ENCODE assay signal across 11 cellular contexts in the genomic region with DNA sequence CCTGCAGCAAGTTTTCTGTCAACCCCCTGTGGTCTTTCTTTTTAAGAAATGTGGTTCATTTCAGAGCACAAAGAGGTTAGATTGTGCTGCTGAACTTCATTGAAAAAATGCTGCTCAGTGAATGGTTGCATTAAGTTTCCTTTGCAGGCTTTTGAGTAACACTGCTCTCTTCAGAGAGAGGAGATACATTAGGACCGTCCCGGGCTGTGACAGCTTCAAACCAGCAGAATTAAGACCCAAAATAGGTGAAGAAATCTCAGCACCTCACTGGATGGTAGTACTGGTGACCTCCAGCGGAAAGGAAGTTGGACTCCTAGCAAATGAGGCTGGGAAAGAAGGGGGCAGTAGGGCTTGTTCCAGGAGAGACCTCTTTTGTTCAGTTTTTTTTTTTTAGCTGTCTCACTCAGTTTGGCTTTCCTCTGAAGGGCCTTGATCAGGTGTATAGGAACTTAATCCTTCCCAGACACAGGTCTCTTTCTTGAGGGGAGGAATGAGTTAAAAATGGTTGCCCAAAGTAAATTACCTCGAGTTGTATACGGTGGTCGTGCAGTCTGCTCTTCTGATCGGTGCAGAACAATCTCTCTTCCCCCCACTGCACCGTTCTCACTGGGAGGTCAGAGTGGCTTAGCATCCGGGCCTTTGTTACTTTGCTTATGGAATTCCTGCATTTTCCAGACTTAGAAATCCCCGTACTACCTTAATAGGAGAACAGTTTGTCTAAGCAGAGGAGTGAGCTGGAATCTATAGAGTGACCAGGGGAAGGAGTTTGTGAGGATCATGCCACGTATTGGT.
DNase-seq lines count a peak whose midpoint lies in the region; TF ChIP-seq lines count a peak whose summit lies in the region.
"Had no signal": no experiment of that assay in that cellular context is flagged by ENCODE, and none has a peak within 500 bp of the region (broad histone marks: within the 10 kb centered on the region; RNA-seq: fewer than 3 reads in every experiment).

No MANE protein-coding gene starts in this region.

- peaks cover 15% of the 10 kb centered on the region for H3K4me1 Mint-ChIP-seq in T-helper 2 cell treated with Interferon-gamma antibody and Interleukin-4, amounts not matched to agents 5 μg/mL and 100 μg/mL, for 36 hours (ENCODE audit: low read depth)

- H3K27ac ChIP-seq in subcutaneous abdominal adipose tissue (ENCODE audit: low read depth, low read length), result peak overlapping the region; percentile 82
- H3K27ac ChIP-seq: HL-60 had no signal

- DNase-seq in HFF-Myc (ENCODE audit: extremely low read depth, low read depth), result no peak
- no peak for DNase-seq in astrocyte of the spinal cord (ENCODE audit: low read depth, low spot score)
- peak; percentile 53 for DNase-seq in islet precursor cell
- no peak for DNase-seq in T-helper 2 cell treated with Interferon-gamma antibody and Interleukin-4, amounts not matched to agents 5 μg/mL and 100 μg/mL, for 36 hours (ENCODE audit: low spot score)
- DNase-seq in NCI-H1694 treated with DMSO at 0.1 percent for 48 hours (lab: John Stamatoyannopoulos, UW), result no peak
- DNase-seq in activated gamma-delta T cell (lab: John Stamatoyannopoulos, UW), result no peak
- no peak for DNase-seq in HuH-7 (ENCODE audit: low spot score)
- DNase-seq: activated naive CD4-positive, alpha-beta T cell treated with anti-CD3 and anti-CD28 coated beads for 36 hours; SIG-M5 had no signal

- in situ Hi-C loops in astrocyte of the spinal cord (cut with HindIII; ENCODE audit: low sequenced_read_pairs), result no loop called here

- H3K4me3 ChIP-seq in HFF-Myc (replicated peaks; ENCODE audit: low read depth, low read length) (peak overlapping the region; percentile 82), astrocyte of the spinal cord (ENCODE audit: low read depth, low read length) (peak overlapping the region; percentile 84), subcutaneous abdominal adipose tissue (ENCODE audit: low read depth in 1 of 5, low read length in 5 of 5) (peak overlapping the region; percentile 65 to 85 (median 79))

- H3K9me3 Mint-ChIP-seq in T-helper 2 cell treated with Interferon-gamma antibody and Interleukin-4, amounts not matched to agents 5 μg/mL and 100 μg/mL, for 36 hours, result no peaks in the 10 kb centered on the region
- H3K9me3 Mint-ChIP-seq: activated naive CD4-positive, alpha-beta T cell treated with anti-CD3 and anti-CD28 coated beads for 36 hours had no signal

- no peak overlapping the region for H3K4me3 Mint-ChIP-seq in T-helper 2 cell treated with Interferon-gamma antibody and Interleukin-4, amounts not matched to agents 5 μg/mL and 100 μg/mL, for 36 hours

- H3K9me3 ChIP-seq in subcutaneous abdominal adipose tissue (ENCODE audit: control insufficient read depth in 5 of 5, low read length in 5 of 5), result no peaks in the 10 kb centered on the region

- peaks cover 16% of the 10 kb centered on the region for H3K27me3 Mint-ChIP-seq in T-helper 2 cell treated with Interferon-gamma antibody and Interleukin-4, amounts not matched to agents 5 μg/mL and 100 μg/mL, for 36 hours (ENCODE audit: low read depth)

- no peaks in the 10 kb centered on the region for H3K36me3 Mint-ChIP-seq in T-helper 2 cell treated with Interferon-gamma antibody and Interleukin-4, amounts not matched to agents 5 μg/mL and 100 μg/mL, for 36 hours (ENCODE audit: low read depth)

- no peak for TF ChIP-seq CTCF in HFF-Myc (IDR thresholded peaks at IDR 0.05; ENCODE audit: low read depth, low read length, missing control alignments)
- TF ChIP-seq CTCF in astrocyte of the spinal cord (IDR thresholded peaks at IDR 0.05; ENCODE audit: low read depth, low read length), result no peak

- H3K36me3 ChIP-seq in subcutaneous abdominal adipose tissue (ENCODE audit: control insufficient read depth in 5 of 5, insufficient read depth in 5 of 5, low read length in 5 of 5), result no peaks in the 10 kb centered on the region

- H3K27ac Mint-ChIP-seq in T-helper 2 cell treated with Interferon-gamma antibody and Interleukin-4, amounts not matched to agents 5 μg/mL and 100 μg/mL, for 36 hours, result no peak overlapping the region
- H3K27ac Mint-ChIP-seq: activated naive CD4-positive, alpha-beta T cell treated with anti-CD3 and anti-CD28 coated beads for 36 hours had no signal

- H3K4me1 ChIP-seq in subcutaneous abdominal adipose tissue (ENCODE audit: control insufficient read depth in 5 of 5, insufficient read depth in 5 of 5, low read length in 5 of 5), result peaks cover 9 to 78% (median 68%) of the 10 kb centered on the region in 5 donors

- no peaks in the 10 kb centered on the region for H3K27me3 ChIP-seq in subcutaneous abdominal adipose tissue (ENCODE audit: control insufficient read depth in 5 of 5, insufficient read depth in 4 of 5, low read length in 5 of 5)

- H3K9ac ChIP-seq in subcutaneous abdominal adipose tissue (ENCODE audit: low read length in 5 of 5), result peak overlapping the region; percentile 54 to 91 (median 79)
